1 cellular context compared by ENCODE assay signal in the genomic region with DNA sequence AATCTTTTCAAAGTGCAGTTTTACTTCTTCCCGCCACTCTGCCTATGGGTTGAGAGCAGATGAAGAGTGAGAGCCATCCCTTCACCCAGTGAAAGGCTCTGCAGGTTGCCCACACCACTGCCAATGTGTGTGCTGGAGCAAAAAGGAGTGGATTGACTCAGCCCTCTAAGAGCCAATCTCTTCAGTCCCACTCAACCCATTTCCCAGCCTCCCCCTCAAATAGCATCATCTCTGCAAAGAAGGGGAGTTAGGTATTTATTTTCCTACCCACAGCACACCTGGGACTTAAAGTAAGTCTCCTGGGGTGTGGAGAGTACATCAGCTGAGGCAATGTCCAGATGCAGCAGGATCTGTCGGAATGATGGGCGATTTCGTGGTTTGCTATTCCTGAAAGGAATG.
TF ChIP-seq lines count a peak whose summit lies in the region.

No MANE protein-coding gene starts in this region.

TF ChIP-seq in HEK293, 187 proteins besides CTCF, POLR2A, EP300 and RAD21 (continued from another document):
- TF ChIP-seq ZNF10 (tag by site-specific recombination; IDR thresholded peaks at IDR 0.05) = peak; percentile 43
- no peak for TF ChIP-seq FEZF1 (tag by site-specific recombination; IDR thresholded peaks at IDR 0.05)
- TF ChIP-seq ZNF433 (tag by site-specific recombination; IDR thresholded peaks at IDR 0.05; ENCODE audit: low read depth) = no peak
- no peak for TF ChIP-seq ZNF610 (tag by site-specific recombination; IDR thresholded peaks at IDR 0.05; ENCODE audit: borderline replicate concordance)
- TF ChIP-seq SP7 (tag by site-specific recombination; IDR thresholded peaks at IDR 0.05) = no peak
- TF ChIP-seq ZNF521 (tag by site-specific recombination; IDR thresholded peaks at IDR 0.05) = no peak
- TF ChIP-seq ZNF37A (tag by site-specific recombination; IDR thresholded peaks at IDR 0.05) = no peak
- no peak for TF ChIP-seq ZNF350 (tag by site-specific recombination; IDR thresholded peaks at IDR 0.05)
- peak; percentile 56; the same call in 1 of the 2 replicates for TF ChIP-seq PRDM1 (tag by site-specific recombination; IDR thresholded peaks at IDR 0.05)
- no peak for TF ChIP-seq SCRT2 (tag by site-specific recombination; IDR thresholded peaks at IDR 0.05)
- TF ChIP-seq, protein P1, sequence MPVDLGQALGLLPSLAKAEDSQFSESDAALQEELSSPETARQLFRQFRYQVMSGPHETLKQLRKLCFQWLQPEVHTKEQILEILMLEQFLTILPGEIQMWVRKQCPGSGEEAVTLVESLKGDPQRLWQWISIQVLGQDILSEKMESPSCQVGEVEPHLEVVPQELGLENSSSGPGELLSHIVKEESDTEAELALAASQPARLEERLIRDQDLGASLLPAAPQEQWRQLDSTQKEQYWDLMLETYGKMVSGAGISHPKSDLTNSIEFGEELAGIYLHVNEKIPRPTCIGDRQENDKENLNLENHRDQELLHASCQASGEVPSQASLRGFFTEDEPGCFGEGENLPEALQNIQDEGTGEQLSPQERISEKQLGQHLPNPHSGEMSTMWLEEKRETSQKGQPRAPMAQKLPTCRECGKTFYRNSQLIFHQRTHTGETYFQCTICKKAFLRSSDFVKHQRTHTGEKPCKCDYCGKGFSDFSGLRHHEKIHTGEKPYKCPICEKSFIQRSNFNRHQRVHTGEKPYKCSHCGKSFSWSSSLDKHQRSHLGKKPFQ (tag by site-specific recombination; IDR thresholded peaks at IDR 0.05) = no peak
- TF ChIP-seq ZXDB (tag by site-specific recombination; IDR thresholded peaks at IDR 0.05) = no peak
- TF ChIP-seq, protein P2, sequence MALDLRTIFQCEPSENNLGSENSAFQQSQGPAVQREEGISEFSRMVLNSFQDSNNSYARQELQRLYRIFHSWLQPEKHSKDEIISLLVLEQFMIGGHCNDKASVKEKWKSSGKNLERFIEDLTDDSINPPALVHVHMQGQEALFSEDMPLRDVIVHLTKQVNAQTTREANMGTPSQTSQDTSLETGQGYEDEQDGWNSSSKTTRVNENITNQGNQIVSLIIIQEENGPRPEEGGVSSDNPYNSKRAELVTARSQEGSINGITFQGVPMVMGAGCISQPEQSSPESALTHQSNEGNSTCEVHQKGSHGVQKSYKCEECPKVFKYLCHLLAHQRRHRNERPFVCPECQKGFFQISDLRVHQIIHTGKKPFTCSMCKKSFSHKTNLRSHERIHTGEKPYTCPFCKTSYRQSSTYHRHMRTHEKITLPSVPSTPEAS (tag by site-specific recombination; IDR thresholded peaks at IDR 0.05) = no peak
- TF ChIP-seq ZFHX2 (tag by site-specific recombination; conservative IDR thresholded peaks at IDR 0.05) = peak; percentile 57; the same call in 1 of the 2 replicates
- TF ChIP-seq ZNF114 (tag by site-specific recombination; IDR thresholded peaks at IDR 0.05) = no peak
- TF ChIP-seq ZNF341 (tag by site-specific recombination; IDR thresholded peaks at IDR 0.05; ENCODE audit: low read depth) = no peak
- TF ChIP-seq, protein P3, sequence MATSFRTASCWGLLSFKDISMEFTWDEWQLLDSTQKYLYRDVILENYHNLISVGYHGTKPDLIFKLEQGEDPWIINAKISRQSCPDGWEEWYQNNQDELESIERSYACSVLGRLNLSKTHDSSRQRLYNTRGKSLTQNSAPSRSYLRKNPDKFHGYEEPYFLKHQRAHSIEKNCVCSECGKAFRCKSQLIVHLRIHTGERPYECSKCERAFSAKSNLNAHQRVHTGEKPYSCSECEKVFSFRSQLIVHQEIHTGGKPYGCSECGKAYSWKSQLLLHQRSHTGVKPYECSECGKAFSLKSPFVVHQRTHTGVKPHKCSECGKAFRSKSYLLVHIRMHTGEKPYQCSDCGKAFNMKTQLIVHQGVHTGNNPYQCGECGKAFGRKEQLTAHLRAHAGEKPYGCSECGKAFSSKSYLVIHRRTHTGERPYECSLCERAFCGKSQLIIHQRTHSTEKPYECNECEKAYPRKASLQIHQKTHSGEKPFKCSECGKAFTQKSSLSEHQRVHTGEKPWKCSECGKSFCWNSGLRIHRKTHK (tag by site-specific recombination; IDR thresholded peaks at IDR 0.05) = no peak
- TF ChIP-seq, protein P4, sequence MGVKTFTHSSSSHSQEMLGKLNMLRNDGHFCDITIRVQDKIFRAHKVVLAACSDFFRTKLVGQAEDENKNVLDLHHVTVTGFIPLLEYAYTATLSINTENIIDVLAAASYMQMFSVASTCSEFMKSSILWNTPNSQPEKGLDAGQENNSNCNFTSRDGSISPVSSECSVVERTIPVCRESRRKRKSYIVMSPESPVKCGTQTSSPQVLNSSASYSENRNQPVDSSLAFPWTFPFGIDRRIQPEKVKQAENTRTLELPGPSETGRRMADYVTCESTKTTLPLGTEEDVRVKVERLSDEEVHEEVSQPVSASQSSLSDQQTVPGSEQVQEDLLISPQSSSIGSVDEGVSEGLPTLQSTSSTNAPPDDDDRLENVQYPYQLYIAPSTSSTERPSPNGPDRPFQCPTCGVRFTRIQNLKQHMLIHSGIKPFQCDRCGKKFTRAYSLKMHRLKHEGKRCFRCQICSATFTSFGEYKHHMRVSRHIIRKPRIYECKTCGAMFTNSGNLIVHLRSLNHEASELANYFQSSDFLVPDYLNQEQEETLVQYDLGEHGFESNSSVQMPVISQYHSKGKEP (tag by site-specific recombination; IDR thresholded peaks at IDR 0.05) = no peak
- TF ChIP-seq HOXC10 (CRISPR knock-in tag; IDR thresholded peaks at IDR 0.05) = no peak
- no peak for TF ChIP-seq HOXA7 (CRISPR knock-in tag; IDR thresholded peaks at IDR 0.05; ENCODE audit: borderline replicate concordance)
- TF ChIP-seq, protein P5, sequence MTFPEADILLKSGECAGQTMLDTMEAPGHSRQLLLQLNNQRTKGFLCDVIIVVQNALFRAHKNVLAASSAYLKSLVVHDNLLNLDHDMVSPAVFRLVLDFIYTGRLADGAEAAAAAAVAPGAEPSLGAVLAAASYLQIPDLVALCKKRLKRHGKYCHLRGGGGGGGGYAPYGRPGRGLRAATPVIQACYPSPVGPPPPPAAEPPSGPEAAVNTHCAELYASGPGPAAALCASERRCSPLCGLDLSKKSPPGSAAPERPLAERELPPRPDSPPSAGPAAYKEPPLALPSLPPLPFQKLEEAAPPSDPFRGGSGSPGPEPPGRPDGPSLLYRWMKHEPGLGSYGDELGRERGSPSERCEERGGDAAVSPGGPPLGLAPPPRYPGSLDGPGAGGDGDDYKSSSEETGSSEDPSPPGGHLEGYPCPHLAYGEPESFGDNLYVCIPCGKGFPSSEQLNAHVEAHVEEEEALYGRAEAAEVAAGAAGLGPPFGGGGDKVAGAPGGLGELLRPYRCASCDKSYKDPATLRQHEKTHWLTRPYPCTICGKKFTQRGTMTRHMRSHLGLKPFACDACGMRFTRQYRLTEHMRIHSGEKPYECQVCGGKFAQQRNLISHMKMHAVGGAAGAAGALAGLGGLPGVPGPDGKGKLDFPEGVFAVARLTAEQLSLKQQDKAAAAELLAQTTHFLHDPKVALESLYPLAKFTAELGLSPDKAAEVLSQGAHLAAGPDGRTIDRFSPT (tag by site-specific recombination; IDR thresholded peaks at IDR 0.05) = no peak
- no peak for TF ChIP-seq ZNF138 (tag by site-specific recombination; IDR thresholded peaks at IDR 0.05; ENCODE audit: borderline replicate concordance)
- no peak for TF ChIP-seq ZNF785 (tag by site-specific recombination; IDR thresholded peaks at IDR 0.05)
- 0 out of 2 replicates have a peak, but pooled peaks have one; percentile 33 for TF ChIP-seq ZNF366 (tag by site-specific recombination; conservative IDR thresholded peaks at IDR 0.05)
- TF ChIP-seq ZNF600 (tag by site-specific recombination; IDR thresholded peaks at IDR 0.05) = peak; percentile 85
- TF ChIP-seq, protein P6, sequence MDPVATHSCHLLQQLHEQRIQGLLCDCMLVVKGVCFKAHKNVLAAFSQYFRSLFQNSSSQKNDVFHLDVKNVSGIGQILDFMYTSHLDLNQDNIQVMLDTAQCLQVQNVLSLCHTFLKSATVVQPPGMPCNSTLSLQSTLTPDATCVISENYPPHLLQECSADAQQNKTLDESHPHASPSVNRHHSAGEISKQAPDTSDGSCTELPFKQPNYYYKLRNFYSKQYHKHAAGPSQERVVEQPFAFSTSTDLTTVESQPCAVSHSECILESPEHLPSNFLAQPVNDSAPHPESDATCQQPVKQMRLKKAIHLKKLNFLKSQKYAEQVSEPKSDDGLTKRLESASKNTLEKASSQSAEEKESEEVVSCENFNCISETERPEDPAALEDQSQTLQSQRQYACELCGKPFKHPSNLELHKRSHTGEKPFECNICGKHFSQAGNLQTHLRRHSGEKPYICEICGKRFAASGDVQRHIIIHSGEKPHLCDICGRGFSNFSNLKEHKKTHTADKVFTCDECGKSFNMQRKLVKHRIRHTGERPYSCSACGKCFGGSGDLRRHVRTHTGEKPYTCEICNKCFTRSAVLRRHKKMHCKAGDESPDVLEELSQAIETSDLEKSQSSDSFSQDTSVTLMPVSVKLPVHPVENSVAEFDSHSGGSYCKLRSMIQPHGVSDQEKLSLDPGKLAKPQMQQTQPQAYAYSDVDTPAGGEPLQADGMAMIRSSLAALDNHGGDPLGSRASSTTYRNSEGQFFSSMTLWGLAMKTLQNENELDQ (tag by site-specific recombination; IDR thresholded peaks at IDR 0.05; ENCODE audit: low read depth) = no peak
- TF ChIP-seq ZNF274 (IDR thresholded peaks at IDR 0.05; ENCODE audit: low read length) = no peak
- no peak for TF ChIP-seq ZNF274 (tag by site-specific recombination; IDR thresholded peaks at IDR 0.05; ENCODE audit: borderline replicate concordance)
- TF ChIP-seq, protein P7, sequence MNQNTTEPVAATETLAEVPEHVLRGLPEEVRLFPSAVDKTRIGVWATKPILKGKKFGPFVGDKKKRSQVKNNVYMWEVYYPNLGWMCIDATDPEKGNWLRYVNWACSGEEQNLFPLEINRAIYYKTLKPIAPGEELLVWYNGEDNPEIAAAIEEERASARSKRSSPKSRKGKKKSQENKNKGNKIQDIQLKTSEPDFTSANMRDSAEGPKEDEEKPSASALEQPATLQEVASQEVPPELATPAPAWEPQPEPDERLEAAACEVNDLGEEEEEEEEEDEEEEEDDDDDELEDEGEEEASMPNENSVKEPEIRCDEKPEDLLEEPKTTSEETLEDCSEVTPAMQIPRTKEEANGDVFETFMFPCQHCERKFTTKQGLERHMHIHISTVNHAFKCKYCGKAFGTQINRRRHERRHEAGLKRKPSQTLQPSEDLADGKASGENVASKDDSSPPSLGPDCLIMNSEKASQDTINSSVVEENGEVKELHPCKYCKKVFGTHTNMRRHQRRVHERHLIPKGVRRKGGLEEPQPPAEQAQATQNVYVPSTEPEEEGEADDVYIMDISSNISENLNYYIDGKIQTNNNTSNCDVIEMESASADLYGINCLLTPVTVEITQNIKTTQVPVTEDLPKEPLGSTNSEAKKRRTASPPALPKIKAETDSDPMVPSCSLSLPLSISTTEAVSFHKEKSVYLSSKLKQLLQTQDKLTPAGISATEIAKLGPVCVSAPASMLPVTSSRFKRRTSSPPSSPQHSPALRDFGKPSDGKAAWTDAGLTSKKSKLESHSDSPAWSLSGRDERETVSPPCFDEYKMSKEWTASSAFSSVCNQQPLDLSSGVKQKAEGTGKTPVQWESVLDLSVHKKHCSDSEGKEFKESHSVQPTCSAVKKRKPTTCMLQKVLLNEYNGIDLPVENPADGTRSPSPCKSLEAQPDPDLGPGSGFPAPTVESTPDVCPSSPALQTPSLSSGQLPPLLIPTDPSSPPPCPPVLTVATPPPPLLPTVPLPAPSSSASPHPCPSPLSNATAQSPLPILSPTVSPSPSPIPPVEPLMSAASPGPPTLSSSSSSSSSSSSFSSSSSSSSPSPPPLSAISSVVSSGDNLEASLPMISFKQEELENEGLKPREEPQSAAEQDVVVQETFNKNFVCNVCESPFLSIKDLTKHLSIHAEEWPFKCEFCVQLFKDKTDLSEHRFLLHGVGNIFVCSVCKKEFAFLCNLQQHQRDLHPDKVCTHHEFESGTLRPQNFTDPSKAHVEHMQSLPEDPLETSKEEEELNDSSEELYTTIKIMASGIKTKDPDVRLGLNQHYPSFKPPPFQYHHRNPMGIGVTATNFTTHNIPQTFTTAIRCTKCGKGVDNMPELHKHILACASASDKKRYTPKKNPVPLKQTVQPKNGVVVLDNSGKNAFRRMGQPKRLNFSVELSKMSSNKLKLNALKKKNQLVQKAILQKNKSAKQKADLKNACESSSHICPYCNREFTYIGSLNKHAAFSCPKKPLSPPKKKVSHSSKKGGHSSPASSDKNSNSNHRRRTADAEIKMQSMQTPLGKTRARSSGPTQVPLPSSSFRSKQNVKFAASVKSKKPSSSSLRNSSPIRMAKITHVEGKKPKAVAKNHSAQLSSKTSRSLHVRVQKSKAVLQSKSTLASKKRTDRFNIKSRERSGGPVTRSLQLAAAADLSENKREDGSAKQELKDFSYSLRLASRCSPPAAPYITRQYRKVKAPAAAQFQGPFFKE (tag by site-specific recombination; IDR thresholded peaks at IDR 0.05; ENCODE audit: borderline replicate concordance) = no peak
- TF ChIP-seq ZNF19 (tag by site-specific recombination; IDR thresholded peaks at IDR 0.05; ENCODE audit: low read depth) = no peak
- TF ChIP-seq ZNF624 (tag by site-specific recombination; IDR thresholded peaks at IDR 0.05) = no peak
- no peak for TF ChIP-seq MYNN (tag by site-specific recombination; IDR thresholded peaks at IDR 0.05; ENCODE audit: borderline replicate concordance)
- TF ChIP-seq GLI4 (tag by site-specific recombination; IDR thresholded peaks at IDR 0.05) = no peak
- no peak for TF ChIP-seq ZNF776 (tag by site-specific recombination; IDR thresholded peaks at IDR 0.05; ENCODE audit: borderline replicate concordance)
- TF ChIP-seq ZNF133 (tag by site-specific recombination; IDR thresholded peaks at IDR 0.05) = no peak
- TF ChIP-seq, protein P8, sequence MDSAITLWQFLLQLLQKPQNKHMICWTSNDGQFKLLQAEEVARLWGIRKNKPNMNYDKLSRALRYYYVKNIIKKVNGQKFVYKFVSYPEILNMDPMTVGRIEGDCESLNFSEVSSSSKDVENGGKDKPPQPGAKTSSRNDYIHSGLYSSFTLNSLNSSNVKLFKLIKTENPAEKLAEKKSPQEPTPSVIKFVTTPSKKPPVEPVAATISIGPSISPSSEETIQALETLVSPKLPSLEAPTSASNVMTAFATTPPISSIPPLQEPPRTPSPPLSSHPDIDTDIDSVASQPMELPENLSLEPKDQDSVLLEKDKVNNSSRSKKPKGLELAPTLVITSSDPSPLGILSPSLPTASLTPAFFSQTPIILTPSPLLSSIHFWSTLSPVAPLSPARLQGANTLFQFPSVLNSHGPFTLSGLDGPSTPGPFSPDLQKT (IDR thresholded peaks at IDR 0.05; ENCODE audit: borderline replicate concordance, low read depth, low read length) = no peak
- no peak for TF ChIP-seq ZNF169 (tag by site-specific recombination; IDR thresholded peaks at IDR 0.05)
